Comparison of ENCODE assay signal across 24 cellular contexts in genomic region chr1:89629146-89629545, GRCh38. TPM values are rescaled to one million over a fixed set of nuclear protein-coding genes. Genes with fewer than 3 reads are reported as not detected.
DNase-seq lines count a peak whose midpoint lies in the region; ATAC-seq and FAIRE-seq lines count a peak whose summit lies in the region.
"Had no signal": no experiment of that assay in that cellular context is flagged by ENCODE, and none has a peak within 500 bp of the region (broad histone marks: within the 10 kb centered on the region; RNA-seq: fewer than 3 reads in every experiment).

No MANE protein-coding gene starts in this region.

- H3K4me3 Mint-ChIP-seq in activated CD4-positive, alpha-beta T cell treated with anti-CD3 and anti-CD28 coated beads, Interleukin-2, amount 10 ng/mL, durations not matched to agents 24 days and 14 days = peak overlapping the region; percentile 64
- peak overlapping the region; percentile 91 for H3K4me3 Mint-ChIP-seq in activated T-helper 17 cell treated with anti-CD3 and anti-CD28 coated beads, Interleukin-2, amount 50 U/mL, for 72 hours
- no peak overlapping the region for H3K4me3 Mint-ChIP-seq in memory B cell

- H3K27ac Mint-ChIP-seq in activated CD4-positive, alpha-beta T cell treated with anti-CD3 and anti-CD28 coated beads, Interleukin-2, amount 10 ng/mL, durations not matched to agents 24 days and 14 days = peak overlapping the region; percentile 85
- H3K27ac Mint-ChIP-seq in activated T-helper 17 cell treated with anti-CD3 and anti-CD28 coated beads, Interleukin-2, amount 50 U/mL, for 72 hours = peak overlapping the region; percentile 81
- peak overlapping the region; percentile 77 for H3K27ac Mint-ChIP-seq in memory B cell

- intact Hi-C loops in activated CD4-positive, alpha-beta T cell treated with anti-CD3 and anti-CD28 coated beads, Interleukin-2, amount 10 ng/mL, durations not matched to agents 24 days and 14 days (cut with micrococcal nuclease) = no loop called here

- ATAC-seq in activated T-helper 17 cell treated with anti-CD3 and anti-CD28 coated beads, Interleukin-2, amount 50 U/mL, for 72 hours (replicated peaks) = no peak
- ATAC-seq in memory B cell (ENCODE audit: low read depth) = no peak
- ATAC-seq in HG03439 (IDR thresholded peaks at IDR 0.05; ENCODE audit: unreplicated experiment) = no peak
- no peak for ATAC-seq in HG03039 (IDR thresholded peaks at IDR 0.05; ENCODE audit: unreplicated experiment)
- ATAC-seq: esophagus mucosa, gastrocnemius medialis, Right ventricle myocardium inferior, upper lobe of right lung had no signal

- FAIRE-seq in GM19239 (lab: Jason Lieb, UNC) = peak; percentile 88
- FAIRE-seq: keratinocyte, small intestine had no signal

- peak; percentile 69 for DNase-seq in activated CD4-positive, alpha-beta T cell treated with anti-CD3 and anti-CD28 coated beads, Interleukin-2, amount 10 ng/mL, durations not matched to agents 24 days and 14 days
- no peak for DNase-seq in activated CD4-positive, alpha-beta T cell treated with anti-CD3 and anti-CD28 coated beads, Interleukin-2, amount 50 U/mL, for 48 hours
- DNase-seq in GM19239 (ENCODE audit: insufficient read length, low spot score) (no peak), memory B cell (ENCODE audit: low spot score in 2 of 2) (no peak), NCI-H1417 treated with DMSO at 0.1 percent for 48 hours (lab: John Stamatoyannopoulos, UW) (no peak)
- DNase-seq: 8988T; AML-193; Calu3; effector CD4-positive, alpha-beta T cell; gastrocnemius medialis; hypothalamus; NCI-H1436 treated with DMSO at 0.1 percent for 48 hours; NCI-H774; occipital lobe; OCI-M1; small intestine; stimulated activated CD4-positive, alpha-beta T cell treated with anti-CD3 and anti-CD28 coated beads, Interleukin-4, amount 100 ng/mL, for 1 hour; upper lobe of right lung had no signal

- H3K9me3 Mint-ChIP-seq in activated CD4-positive, alpha-beta T cell treated with anti-CD3 and anti-CD28 coated beads, Interleukin-2, amount 10 ng/mL, durations not matched to agents 24 days and 14 days = no peaks in the 10 kb centered on the region
- H3K9me3 Mint-ChIP-seq in activated T-helper 17 cell treated with anti-CD3 and anti-CD28 coated beads, Interleukin-2, amount 50 U/mL, for 72 hours = no peaks in the 10 kb centered on the region
- H3K9me3 Mint-ChIP-seq in memory B cell = no peaks in the 10 kb centered on the region

- H3K27me3 Mint-ChIP-seq in activated CD4-positive, alpha-beta T cell treated with anti-CD3 and anti-CD28 coated beads, Interleukin-2, amount 10 ng/mL, durations not matched to agents 24 days and 14 days = no peaks in the 10 kb centered on the region
- H3K27me3 Mint-ChIP-seq in activated T-helper 17 cell treated with anti-CD3 and anti-CD28 coated beads, Interleukin-2, amount 50 U/mL, for 72 hours = no peaks in the 10 kb centered on the region
- H3K27me3 Mint-ChIP-seq in memory B cell = no peaks in the 10 kb centered on the region

- peaks cover 55% of the 10 kb centered on the region for H3K4me1 Mint-ChIP-seq in activated CD4-positive, alpha-beta T cell treated with anti-CD3 and anti-CD28 coated beads, Interleukin-2, amount 10 ng/mL, durations not matched to agents 24 days and 14 days
- peaks cover 48% of the 10 kb centered on the region for H3K4me1 Mint-ChIP-seq in activated T-helper 17 cell treated with anti-CD3 and anti-CD28 coated beads, Interleukin-2, amount 50 U/mL, for 72 hours
- H3K4me1 Mint-ChIP-seq in memory B cell = peaks cover 24% of the 10 kb centered on the region

- H3K36me3 Mint-ChIP-seq in activated CD4-positive, alpha-beta T cell treated with anti-CD3 and anti-CD28 coated beads, Interleukin-2, amount 10 ng/mL, durations not matched to agents 24 days and 14 days (ENCODE audit: low read depth) = peaks cover 27% of the 10 kb centered on the region
- peaks cover 22% of the 10 kb centered on the region for H3K36me3 Mint-ChIP-seq in activated T-helper 17 cell treated with anti-CD3 and anti-CD28 coated beads, Interleukin-2, amount 50 U/mL, for 72 hours (ENCODE audit: low read depth)
- H3K36me3 Mint-ChIP-seq in memory B cell = peaks cover 3% of the 10 kb centered on the region

RNA-seq across cellular contexts. Expression of gene LRRC8C, which starts 3.8 kb away (rescaled TPM):
- total RNA-seq in activated CD4-positive, alpha-beta T cell treated with anti-CD3 and anti-CD28 coated beads, Interleukin-2, amount 10 ng/mL, durations not matched to agents 24 days and 14 days = 73.1 and 74.0 TPM in 2 replicates
- total RNA-seq in activated T-helper 17 cell treated with anti-CD3 and anti-CD28 coated beads, Interleukin-2, amount 50 U/mL, for 72 hours = 10 to 100 TPM; 27.7 to 50.4 TPM
